Comparison of ENCODE assay signal across 33 cellular contexts in the genomic region with DNA sequence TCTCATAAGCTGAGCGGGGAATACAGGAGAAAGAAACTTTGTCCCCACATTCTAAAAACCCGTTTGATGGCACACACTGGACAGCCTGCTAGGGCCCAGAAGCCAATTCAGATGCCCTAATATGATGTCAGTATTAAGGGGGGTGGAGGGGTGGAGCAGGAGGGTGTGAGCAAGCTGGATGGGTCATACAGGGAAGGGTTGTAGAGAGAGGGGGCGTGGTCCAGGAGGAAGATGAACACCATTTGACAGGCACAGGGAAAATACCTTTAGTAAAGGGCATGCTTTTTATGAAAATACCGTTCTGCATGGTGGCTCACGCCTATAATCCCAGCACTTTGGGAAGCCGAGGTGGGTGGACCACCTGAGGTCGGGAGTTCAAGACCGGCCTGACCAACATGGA. TPM values are rescaled to one million over a fixed set of nuclear protein-coding genes. Genes with fewer than 3 reads are reported as not detected.
"Had no signal": no experiment of that assay in that cellular context is flagged by ENCODE, and none has a peak within 500 bp of the region (broad histone marks: within the 10 kb centered on the region; RNA-seq: fewer than 3 reads in every experiment).

No MANE protein-coding gene starts in this region.

- H3K27me3 ChIP-seq: body of pancreas, dorsolateral prefrontal cortex, esophagus muscularis mucosa, neutrophil, pancreas, testis, transverse colon had no signal

- H3K4me1 ChIP-seq: prostate gland had no signal

- H3K9me3 ChIP-seq: body of pancreas, esophagus muscularis mucosa, neutrophil, pancreas, prostate gland, testis, transverse colon had no signal

- H3K9me3 Mint-ChIP-seq: nephron, T-cell had no signal

- H3K4me3 ChIP-seq: body of pancreas, coronary artery, dorsolateral prefrontal cortex, esophagus muscularis mucosa, pancreas, prostate gland, smooth muscle cell, testis, transverse colon had no signal

- H3K27me3 Mint-ChIP-seq: T-cell had no signal

- H3K4me3 Mint-ChIP-seq: nephron, T-cell had no signal

- H3K27ac ChIP-seq: body of pancreas, coronary artery, dorsolateral prefrontal cortex, esophagus muscularis mucosa, neutrophil, pancreas, prostate gland, testis, transverse colon, VCaP had no signal

- DNase-seq: activated CD4-positive, alpha-beta T cell treated with anti-CD3 and anti-CD28 coated beads for 48 hours; activated CD4-positive, alpha-beta T cell treated with anti-CD3 and anti-CD28 coated beads, Interleukin-2, amount 50 U/mL, for 48 hours; activated CD8-positive, alpha-beta memory T cell treated with anti-CD3 and anti-CD28 coated beads for 24 hours; activated CD8-positive, alpha-beta memory T cell treated with anti-CD3 and anti-CD28 coated beads, Interleukin-2, amount 50 U/mL, for 4 hours; activated gamma-delta T cell treated with Interleukin-2 at 50 U/mL for 16 hours; activated naive CD4-positive, alpha-beta T cell treated with anti-CD3 and anti-CD28 coated beads, Interleukin-2, amount 50 U/mL, for 16 hours; activated T-cell treated with anti-CD3 and anti-CD28 coated beads, Interleukin-2, amount 50 U/mL, for 1 hour; aorta; body of pancreas; effector memory CD4-positive, alpha-beta T cell; islet precursor cell; left cardiac atrium; pancreas; retina; stimulated activated CD4-positive, alpha-beta T cell treated with anti-CD3 and anti-CD28 coated beads, Interleukin-15, amount 100 ng/mL, for 24 hours; stimulated activated CD4-positive, alpha-beta T cell treated with anti-CD3 and anti-CD28 coated beads, Interleukin-2, amount 100 ng/mL, for 24 hours; stimulated activated naive CD4-positive, alpha-beta T cell treated with Interleukin-2 at 50 U/mL for 16 hours; T-cell; testis; transverse colon had no signal

- H3K27ac Mint-ChIP-seq: nephron, T-cell had no signal

- H3K36me3 ChIP-seq: prostate gland had no signal

- ATAC-seq: activated CD4-positive, CD25-positive, alpha-beta regulatory T cell treated with anti-CD3 and anti-CD28 coated beads, Interleukin-2, amount 50 U/mL, for 24 hours; body of pancreas; left cardiac atrium; left ventricle myocardium superior; pancreas; sciatic nerve; T-cell had no signal

RNA-seq across cellular contexts. Expression of gene FALEC, which starts 22.4 kb away (rescaled TPM):
- total RNA-seq: body of pancreas; esophagus muscularis mucosa; left cardiac atrium; left ventricle myocardium superior; lung microvascular endothelial cell; pancreas; prostate gland; sciatic nerve; smooth muscle cell; T-helper 2 cell treated with Interferon-gamma antibody and Interleukin-4, amounts not matched to agents 100 ng/mL and 5 ng/mL, for 36 hours; transverse colon had no signal
- polyA plus RNA-seq: pancreas had no signal
